In the genomic region with DNA sequence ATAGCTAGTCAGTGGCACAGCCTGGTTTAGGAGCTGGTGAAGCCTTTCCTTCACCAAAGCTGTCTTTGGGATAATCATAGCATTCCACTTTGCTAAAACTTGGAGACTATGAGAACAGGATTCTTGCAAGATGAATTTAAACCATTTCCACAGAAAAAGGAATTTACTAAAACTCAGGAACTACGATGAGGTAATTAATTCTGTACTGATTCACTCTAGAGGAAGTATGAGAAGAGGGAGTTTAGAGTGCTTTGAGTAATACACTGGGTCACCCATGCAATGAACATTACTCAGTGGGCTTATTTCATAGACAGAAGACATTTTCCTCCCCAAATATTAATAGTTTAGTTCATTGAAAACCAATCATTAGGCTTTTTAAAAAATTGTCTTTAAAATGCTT, we compare ENCODE assay signal across 16 cellular contexts.
"Had no signal": no experiment of that assay in that cellular context is flagged by ENCODE, and none has a peak within 500 bp of the region (broad histone marks: within the 10 kb centered on the region; RNA-seq: fewer than 3 reads in every experiment).

No MANE protein-coding gene starts in this region.

- DNase-seq: activated CD4-positive, alpha-beta T cell treated with anti-CD3 and anti-CD28 coated beads, Interleukin-2, amount 50 U/mL, for 1 hour; activated naive CD8-positive, alpha-beta T cell treated with anti-CD3 and anti-CD28 coated beads, Interleukin-2, amount 10 ng/mL, durations not matched to agents 7 days and 5 days; activated T-cell treated with anti-CD3 and anti-CD28 coated beads, Interleukin-2, amount 50 U/mL, for 4 hours; anterior cingulate cortex; caudate nucleus; effector CD8-positive, alpha-beta T cell; glutamatergic neuron; left ventricle myocardium superior; pancreas; stimulated activated CD4-positive, alpha-beta T cell treated with anti-CD3 and anti-CD28 coated beads, Interleukin-4, amount 100 ng/mL, for 1 hour; stimulated activated CD8-positive, alpha-beta memory T cell treated with anti-CD3 and anti-CD28 coated beads, Interleukin-4, amount 100 ng/mL, for 48 hours; stimulated activated naive CD8-positive, alpha-beta T cell treated with anti-CD3 and anti-CD28 coated beads, Interleukin-15, Interleukin-2, amounts not matched to agents 100 U/mL and 50 U/mL, for 24 hours; T-helper 17 cell had no signal

- FAIRE-seq: pancreas, TTC549 had no signal

- H3K4me1 ChIP-seq: pancreas had no signal

- H3K4me3 Mint-ChIP-seq: activated naive CD8-positive, alpha-beta T cell treated with anti-CD3 and anti-CD28 coated beads, Interleukin-2, amount 10 ng/mL, durations not matched to agents 7 days and 5 days; activated T-cell treated with anti-CD3 and anti-CD28 coated beads, Interleukin-2, amount 50 U/mL, for 4 hours; neural crest cell; T-helper 17 cell had no signal

- H3K9me3 Mint-ChIP-seq: activated naive CD8-positive, alpha-beta T cell treated with anti-CD3 and anti-CD28 coated beads, Interleukin-2, amount 10 ng/mL, durations not matched to agents 7 days and 5 days; neural crest cell had no signal

- H3K4me1 Mint-ChIP-seq: activated naive CD8-positive, alpha-beta T cell treated with anti-CD3 and anti-CD28 coated beads, Interleukin-2, amount 10 ng/mL, durations not matched to agents 7 days and 5 days; T-helper 17 cell had no signal

- H3K27me3 ChIP-seq: pancreas had no signal

- ATAC-seq: activated T-cell treated with anti-CD3 and anti-CD28 coated beads, Interleukin-2, amount 50 U/mL, for 4 hours; left ventricle myocardium superior; pancreas; stimulated activated naive CD8-positive, alpha-beta T cell treated with anti-CD3 and anti-CD28 coated beads, Interleukin-15, Interleukin-2, amounts not matched to agents 100 U/mL and 50 U/mL, for 24 hours; T-helper 17 cell had no signal

- H3K36me3 Mint-ChIP-seq: activated naive CD8-positive, alpha-beta T cell treated with anti-CD3 and anti-CD28 coated beads, Interleukin-2, amount 10 ng/mL, durations not matched to agents 7 days and 5 days had no signal

- H3K36me3 ChIP-seq: pancreas had no signal

- H3K9me3 ChIP-seq: pancreas had no signal

- H3K27ac ChIP-seq: coronary artery, pancreas had no signal

- H3K27me3 Mint-ChIP-seq: activated naive CD8-positive, alpha-beta T cell treated with anti-CD3 and anti-CD28 coated beads, Interleukin-2, amount 10 ng/mL, durations not matched to agents 7 days and 5 days; T-helper 17 cell had no signal

- H3K27ac Mint-ChIP-seq: activated naive CD8-positive, alpha-beta T cell treated with anti-CD3 and anti-CD28 coated beads, Interleukin-2, amount 10 ng/mL, durations not matched to agents 7 days and 5 days; T-helper 17 cell had no signal

- H3K4me3 ChIP-seq: coronary artery, pancreas had no signal
